1 cellular context compared by ENCODE assay signal in genomic region chr6:30570760-30571084, GRCh38.
A peak's percentile ranks its signal among the peaks of the same experiment; 100 is the strongest.
TF ChIP-seq lines count a peak whose summit lies in the region.

No MANE protein-coding gene starts in this region.

TF ChIP-seq in K562, 482 proteins besides CTCF, POLR2A, EP300 and RAD21 (continued from another document and continues in another):
- no peak for TF ChIP-seq KLF16 (IDR thresholded peaks at IDR 0.05)
- TF ChIP-seq CSDE1 (IDR thresholded peaks at IDR 0.05): peak in 1 of 2 experiments; percentile 87; a peak in 2 of 4 replicates
- no peak for TF ChIP-seq HNRNPL (IDR thresholded peaks at IDR 0.05; ENCODE audit: low read depth, low read length)
- TF ChIP-seq ZBTB7A (IDR thresholded peaks at IDR 0.05; ENCODE audit: borderline replicate concordance, control insufficient read depth, low read depth, low read length): no peak
- TF ChIP-seq ARID2 (IDR thresholded peaks at IDR 0.05): peak; percentile 54; the same call in 1 of the 2 replicates
- no peak for TF ChIP-seq CTCFL (IDR thresholded peaks at IDR 0.05; ENCODE audit: borderline replicate concordance, insufficient read depth, low read depth, low read length, poor library complexity, severe bottlenecking)
- no peak for TF ChIP-seq ZNF165 (CRISPR knock-in tag; IDR thresholded peaks at IDR 0.05; ENCODE audit: borderline replicate concordance)
- TF ChIP-seq ZNF79 (CRISPR knock-in tag; IDR thresholded peaks at IDR 0.05; ENCODE audit: low read depth): no peak
- no peak for TF ChIP-seq BRCA1 (IDR thresholded peaks at IDR 0.05)
- TF ChIP-seq BRCA1 (CRISPR knock-in tag; IDR thresholded peaks at IDR 0.05): 0 out of 2 replicates have a peak, but pooled peaks have one; percentile 26
- no peak for TF ChIP-seq TARDBP (IDR thresholded peaks at IDR 0.05)
- no peak; the same call in 1 of the 2 replicates for TF ChIP-seq ELF4 (CRISPR knock-in tag; IDR thresholded peaks at IDR 0.05)
- no peak for TF ChIP-seq HES1 (IDR thresholded peaks at IDR 0.05; ENCODE audit: low read depth)
- no peak for TF ChIP-seq ZNF592 (IDR thresholded peaks at IDR 0.05)
- no peak for TF ChIP-seq MLX (CRISPR knock-in tag; conservative IDR thresholded peaks at IDR 0.05)
- no peak for TF ChIP-seq NCOA1 (IDR thresholded peaks at IDR 0.05; ENCODE audit: low read depth)
- TF ChIP-seq BRF2 (IDR thresholded peaks at IDR 0.05; ENCODE audit: borderline replicate concordance, insufficient read depth, insufficient read length): no peak
- no peak for TF ChIP-seq HDAC6 (IDR thresholded peaks at IDR 0.05; ENCODE audit: low read depth, low read length)
- TF ChIP-seq SMARCA4 (IDR thresholded peaks at IDR 0.05): peak; percentile 61; the same call in 1 of the 2 replicates
- no peak for TF ChIP-seq NR1H2 (CRISPR knock-in tag; IDR thresholded peaks at IDR 0.05)
- TF ChIP-seq PRDM10 (IDR thresholded peaks at IDR 0.05; ENCODE audit: partially characterized antibody): no peak
- TF ChIP-seq HBP1 (CRISPR knock-in tag; IDR thresholded peaks at IDR 0.05): 0 out of 2 replicates have a peak, but pooled peaks have one; percentile 12
- TF ChIP-seq TBP (optimal IDR thresholded peaks at IDR 0.05; ENCODE audit: low read depth, low read length): no peak
- TF ChIP-seq ZNF197 (CRISPR knock-in tag; IDR thresholded peaks at IDR 0.05; ENCODE audit: low read depth): no peak
- TF ChIP-seq SREBF2 (CRISPR knock-in tag; IDR thresholded peaks at IDR 0.05): no peak
- no peak for TF ChIP-seq CXXC5 (CRISPR knock-in tag; IDR thresholded peaks at IDR 0.05)
- no peak for TF ChIP-seq ZNF311 (CRISPR knock-in tag; IDR thresholded peaks at IDR 0.05)
- TF ChIP-seq REST (CRISPR knock-in tag; IDR thresholded peaks at IDR 0.05; ENCODE audit: low read depth): no peak
- TF ChIP-seq ZBTB11 (CRISPR knock-in tag; IDR thresholded peaks at IDR 0.05): no peak
- no peak for TF ChIP-seq BDP1 (IDR thresholded peaks at IDR 0.05; ENCODE audit: insufficient read depth, insufficient read length)
- no peak for TF ChIP-seq MNT (conservative IDR thresholded peaks at IDR 0.05)
